ENCODE assay signal across 1 cellular context in the genomic region with DNA sequence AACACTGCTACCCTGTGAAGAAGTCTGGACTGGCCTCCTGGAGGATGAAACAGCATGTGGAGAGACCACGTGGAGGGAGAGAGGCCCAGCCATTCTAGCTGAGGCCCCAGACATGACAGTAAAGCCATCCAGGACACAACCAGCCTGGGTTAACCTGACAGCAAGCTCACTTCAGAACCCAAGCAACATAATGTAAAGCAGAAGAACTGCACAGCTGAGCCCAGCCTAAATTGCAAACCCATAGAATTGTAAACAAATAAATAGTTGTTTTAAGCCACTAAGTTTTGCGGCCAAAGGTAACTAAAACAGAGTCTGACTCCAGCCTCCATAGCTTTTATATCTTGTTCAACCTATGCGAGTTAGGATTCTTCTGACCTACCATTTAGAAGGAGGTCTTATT.
TF ChIP-seq lines count a peak whose summit lies in the region.

No MANE protein-coding gene starts in this region.

TF ChIP-seq in GM23338, 12 proteins besides CTCF, POLR2A, EP300 and RAD21 (continued from another document):
- TF ChIP-seq, protein P1, sequence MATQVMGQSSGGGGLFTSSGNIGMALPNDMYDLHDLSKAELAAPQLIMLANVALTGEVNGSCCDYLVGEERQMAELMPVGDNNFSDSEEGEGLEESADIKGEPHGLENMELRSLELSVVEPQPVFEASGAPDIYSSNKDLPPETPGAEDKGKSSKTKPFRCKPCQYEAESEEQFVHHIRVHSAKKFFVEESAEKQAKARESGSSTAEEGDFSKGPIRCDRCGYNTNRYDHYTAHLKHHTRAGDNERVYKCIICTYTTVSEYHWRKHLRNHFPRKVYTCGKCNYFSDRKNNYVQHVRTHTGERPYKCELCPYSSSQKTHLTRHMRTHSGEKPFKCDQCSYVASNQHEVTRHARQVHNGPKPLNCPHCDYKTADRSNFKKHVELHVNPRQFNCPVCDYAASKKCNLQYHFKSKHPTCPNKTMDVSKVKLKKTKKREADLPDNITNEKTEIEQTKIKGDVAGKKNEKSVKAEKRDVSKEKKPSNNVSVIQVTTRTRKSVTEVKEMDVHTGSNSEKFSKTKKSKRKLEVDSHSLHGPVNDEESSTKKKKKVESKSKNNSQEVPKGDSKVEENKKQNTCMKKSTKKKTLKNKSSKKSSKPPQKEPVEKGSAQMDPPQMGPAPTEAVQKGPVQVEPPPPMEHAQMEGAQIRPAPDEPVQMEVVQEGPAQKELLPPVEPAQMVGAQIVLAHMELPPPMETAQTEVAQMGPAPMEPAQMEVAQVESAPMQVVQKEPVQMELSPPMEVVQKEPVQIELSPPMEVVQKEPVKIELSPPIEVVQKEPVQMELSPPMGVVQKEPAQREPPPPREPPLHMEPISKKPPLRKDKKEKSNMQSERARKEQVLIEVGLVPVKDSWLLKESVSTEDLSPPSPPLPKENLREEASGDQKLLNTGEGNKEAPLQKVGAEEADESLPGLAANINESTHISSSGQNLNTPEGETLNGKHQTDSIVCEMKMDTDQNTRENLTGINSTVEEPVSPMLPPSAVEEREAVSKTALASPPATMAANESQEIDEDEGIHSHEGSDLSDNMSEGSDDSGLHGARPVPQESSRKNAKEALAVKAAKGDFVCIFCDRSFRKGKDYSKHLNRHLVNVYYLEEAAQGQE (IDR thresholded peaks at IDR 0.05; ENCODE audit: unreplicated experiment): no peak
